14 cellular contexts compared by ENCODE assay signal in genomic region chr10:14617125-14617524, GRCh38.
DNase-seq lines count a peak whose midpoint lies in the region; ATAC-seq, FAIRE-seq and TF ChIP-seq lines count a peak whose summit lies in the region.
"Had no signal": no experiment of that assay in that cellular context is flagged by ENCODE, and none has a peak within 500 bp of the region (broad histone marks: within the 10 kb centered on the region; RNA-seq: fewer than 3 reads in every experiment).

No MANE protein-coding gene starts in this region.

- no peak for TF ChIP-seq CTCF in activated CD8-positive, alpha-beta T cell treated with anti-CD3 and anti-CD28 coated beads for 36 hours (IDR thresholded peaks at IDR 0.05)
- no peak for TF ChIP-seq CTCF in lower lobe of right lung (IDR thresholded peaks at IDR 0.05)
- TF ChIP-seq CTCF in GM13977 (IDR thresholded peaks at IDR 0.05; ENCODE audit: extremely low read depth, insufficient read depth, missing control alignments), result no peak

- POLR2A ChIA-PET in activated CD8-positive, alpha-beta T cell treated with anti-CD3 and anti-CD28 coated beads for 36 hours (lab: Charles Lee), result no interaction called here

- no peaks in the 10 kb centered on the region for H3K27me3 ChIP-seq in lower lobe of right lung (ENCODE audit: low read depth)
- H3K27me3 ChIP-seq: esophagus muscularis mucosa, right lobe of liver had no signal

- H3K27me3 Mint-ChIP-seq in activated CD8-positive, alpha-beta T cell treated with anti-CD3 and anti-CD28 coated beads for 36 hours, result no peaks in the 10 kb centered on the region
- H3K27me3 Mint-ChIP-seq: activated T-cell treated with anti-CD3 and anti-CD28 coated beads, Interleukin-2, amount 50 U/mL, for 24 hours had no signal

- H3K9me3 Mint-ChIP-seq in activated CD8-positive, alpha-beta T cell treated with anti-CD3 and anti-CD28 coated beads for 36 hours, result no peaks in the 10 kb centered on the region
- H3K9me3 Mint-ChIP-seq: activated T-cell treated with anti-CD3 and anti-CD28 coated beads, Interleukin-2, amount 50 U/mL, for 24 hours had no signal

- H3K4me3 Mint-ChIP-seq in activated CD8-positive, alpha-beta T cell treated with anti-CD3 and anti-CD28 coated beads for 36 hours, result no peak overlapping the region
- H3K4me3 Mint-ChIP-seq: activated T-cell treated with anti-CD3 and anti-CD28 coated beads, Interleukin-2, amount 50 U/mL, for 24 hours had no signal

- no peaks in the 10 kb centered on the region for H3K36me3 Mint-ChIP-seq in activated CD8-positive, alpha-beta T cell treated with anti-CD3 and anti-CD28 coated beads for 36 hours (ENCODE audit: low read depth)

- H3K4me1 Mint-ChIP-seq in activated CD8-positive, alpha-beta T cell treated with anti-CD3 and anti-CD28 coated beads for 36 hours (ENCODE audit: low read depth), result peaks cover 28% of the 10 kb centered on the region

- CTCF ChIA-PET in activated CD8-positive, alpha-beta T cell treated with anti-CD3 and anti-CD28 coated beads for 36 hours (lab: Charles Lee), result interaction anchor here (1.6 kb wide), 1 partner anchor 38 kb away, joined by 4 read pairs; no protein-coding TSS in a partner anchor

- intact Hi-C loops in activated CD8-positive, alpha-beta T cell treated with anti-CD3 and anti-CD28 coated beads for 36 hours (cut with micrococcal nuclease), result no loop called here
- intact Hi-C loops in lower lobe of right lung (cut with DNase I), result no loop called here

- peaks cover 18% of the 10 kb centered on the region for H3K4me1 ChIP-seq in lower lobe of right lung

- ATAC-seq in activated CD8-positive, alpha-beta T cell treated with anti-CD3 and anti-CD28 coated beads for 36 hours, result peak; percentile 47
- ATAC-seq in lower lobe of right lung, result peak in 1 of 2 donors; percentile 31
- ATAC-seq in HG03378 (IDR thresholded peaks at IDR 0.05; ENCODE audit: unreplicated experiment), result no peak

- FAIRE-seq in GM18507 (lab: Jason Lieb, UNC), result peak; percentile 49
- FAIRE-seq: K562 had no signal

- DNase-seq in CD1c-positive myeloid dendritic cell (ENCODE audit: extremely low spot score) (peak; percentile 39), GM18507 (ENCODE audit: extremely low spot score, insufficient read length, low read depth) (no peak), lower lobe of right lung (no peak), DMS 273 treated with DMSO at 0.1 percent for 48 hours (lab: John Stamatoyannopoulos, UW) (no peak), midbrain (lab: John Stamatoyannopoulos, UW) (no peak), GM13977 (ENCODE audit: low spot score) (no peak)
- no peak for DNase-seq in activated CD8-positive, alpha-beta T cell treated with anti-CD3 and anti-CD28 coated beads for 36 hours
- DNase-seq: activated T-cell treated with anti-CD3 and anti-CD28 coated beads, Interleukin-2, amount 50 U/mL, for 24 hours; DMS79 treated with DMSO at 0.1 percent for 48 hours; NCI-H2029 treated with DMSO at 0.1 percent for 48 hours; right lobe of liver had no signal

- no peaks in the 10 kb centered on the region for H3K9me3 ChIP-seq in lower lobe of right lung
- H3K9me3 ChIP-seq: esophagus muscularis mucosa, right lobe of liver had no signal

- peak overlapping the region; percentile 25 for H3K27ac Mint-ChIP-seq in activated CD8-positive, alpha-beta T cell treated with anti-CD3 and anti-CD28 coated beads for 36 hours
- H3K27ac Mint-ChIP-seq: activated T-cell treated with anti-CD3 and anti-CD28 coated beads, Interleukin-2, amount 50 U/mL, for 24 hours had no signal

- peak overlapping the region; percentile 8 for H3K27ac ChIP-seq in lower lobe of right lung
- H3K27ac ChIP-seq: esophagus muscularis mucosa, right lobe of liver had no signal

- in situ Hi-C loops in GM13977 (cut with MboI; ENCODE audit: low pct_unique_long_range_greater_than_20kb, low sequenced_read_pairs, unreplicated experiment), result no loop called here

- H3K4me3 ChIP-seq in lower lobe of right lung, result no peak overlapping the region
- H3K4me3 ChIP-seq: esophagus muscularis mucosa, K562, right lobe of liver had no signal

- no peaks in the 10 kb centered on the region for H3K36me3 ChIP-seq in lower lobe of right lung
- H3K36me3 ChIP-seq: esophagus muscularis mucosa, right lobe of liver had no signal
